In the genomic region with DNA sequence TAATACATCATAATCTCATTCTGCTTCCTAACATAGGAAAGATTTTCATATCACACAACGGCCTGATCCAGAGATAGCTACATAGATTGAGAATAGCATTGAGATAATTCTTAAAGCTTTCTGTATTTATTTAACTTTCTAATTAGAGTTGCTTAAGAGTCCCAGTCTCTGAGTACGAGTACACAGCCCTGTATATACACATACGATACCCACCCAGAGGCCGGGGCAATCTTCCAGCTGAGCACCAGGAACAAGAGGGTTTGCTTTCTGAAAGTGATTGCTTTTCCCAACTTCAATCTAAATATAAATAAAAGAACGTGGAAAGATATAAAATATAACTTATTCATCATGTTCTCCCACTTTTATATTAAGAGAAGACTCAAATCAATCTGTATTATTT, we compare ENCODE assay signal across 20 cellular contexts.
DNase-seq lines count a peak whose midpoint lies in the region; ATAC-seq and TF ChIP-seq lines count a peak whose summit lies in the region.
"Had no signal": no experiment of that assay in that cellular context is flagged by ENCODE, and none has a peak within 500 bp of the region (broad histone marks: within the 10 kb centered on the region; RNA-seq: fewer than 3 reads in every experiment).

No MANE protein-coding gene starts in this region.

- H3K4me1 ChIP-seq in right cardiac atrium (ENCODE audit: control insufficient read depth, insufficient read depth, low read length) (no peaks in the 10 kb centered on the region), transverse colon (peaks cover 0 to 13% (median 0%) of the 10 kb centered on the region in 4 donors)
- H3K4me1 ChIP-seq: Peyer's patch had no signal

- no peaks in the 10 kb centered on the region for H3K27me3 Mint-ChIP-seq in neural crest cell (ENCODE audit: low read depth)
- H3K27me3 Mint-ChIP-seq in stimulated activated naive B cell treated with anti-CD40 and anti-IgM and Interleukin-4, amounts not matched to agents 10 μg/mL and 1 μg/mL and 100 μg/mL, for 72 hours: no peaks in the 10 kb centered on the region
- H3K27me3 Mint-ChIP-seq: CD8-positive, alpha-beta memory T cell had no signal

- TF ChIP-seq POLR2A in transverse colon (IDR thresholded peaks at IDR 0.05): no peak

- no peak for TF ChIP-seq EP300 in transverse colon (IDR thresholded peaks at IDR 0.05; ENCODE audit: low read depth)

- no peak for TF ChIP-seq CTCF in neural crest cell (conservative IDR thresholded peaks at IDR 0.05)
- TF ChIP-seq CTCF in transverse colon (IDR thresholded peaks at IDR 0.05): no peak

- no peak for ATAC-seq in right cardiac atrium
- ATAC-seq in left cardiac atrium: no peak
- no peak for ATAC-seq in stimulated activated naive B cell treated with anti-CD40 and anti-IgM and Interleukin-4, amounts not matched to agents 10 μg/mL and 1 μg/mL and 100 μg/mL, for 72 hours (replicated peaks)
- ATAC-seq in HG03045 (IDR thresholded peaks at IDR 0.05; ENCODE audit: unreplicated experiment): no peak
- ATAC-seq: K562 had no signal

- peaks cover 6% of the 10 kb centered on the region for H3K9me3 Mint-ChIP-seq in neural crest cell
- H3K9me3 Mint-ChIP-seq in stimulated activated naive B cell treated with anti-CD40 and anti-IgM and Interleukin-4, amounts not matched to agents 10 μg/mL and 1 μg/mL and 100 μg/mL, for 72 hours: peaks cover 0 to 5% of the 10 kb centered on the region in 2 donors

- H3K36me3 Mint-ChIP-seq in neural crest cell (ENCODE audit: low read depth): peaks cover 7% of the 10 kb centered on the region
- no peaks in the 10 kb centered on the region for H3K36me3 Mint-ChIP-seq in stimulated activated naive B cell treated with anti-CD40 and anti-IgM and Interleukin-4, amounts not matched to agents 10 μg/mL and 1 μg/mL and 100 μg/mL, for 72 hours
- H3K36me3 Mint-ChIP-seq: CD8-positive, alpha-beta memory T cell had no signal

- peak in 2 of 3 donors; percentile 32 to 46 for DNase-seq in right cardiac atrium
- DNase-seq in left cardiac atrium: no peak
- peak; percentile 65 for DNase-seq in fibroblast of gingiva (ENCODE audit: low read depth)
- no peak for DNase-seq in neural crest cell (ENCODE audit: low read depth, low spot score)
- no peak for DNase-seq in transverse colon
- no peak for DNase-seq in stimulated activated naive B cell treated with anti-CD40 and anti-IgM and Interleukin-4, amounts not matched to agents 10 μg/mL and 1 μg/mL and 100 μg/mL, for 72 hours
- no peak for DNase-seq in NCI-H82 (lab: John Stamatoyannopoulos, UW)
- DNase-seq: Calu3; CD8-positive, alpha-beta memory T cell; DMS153; MG63; NCI-H1048; NCI-H1417 treated with DMSO at 0.1 percent for 48 hours; NCI-H187; NCI-H2107; NCI-H774; Peyer's patch had no signal

- no peak overlapping the region for H3K4me3 ChIP-seq in right cardiac atrium (ENCODE audit: low read length)
- H3K4me3 ChIP-seq in transverse colon: no peak overlapping the region
- H3K4me3 ChIP-seq: K562, MG63, Peyer's patch had no signal

- no peaks in the 10 kb centered on the region for H3K36me3 ChIP-seq in transverse colon
- H3K36me3 ChIP-seq: MG63, Peyer's patch had no signal

- WGBS in right cardiac atrium: 55% methylated on average over 5 of the region's 5 CpGs
- 34 to 47% methylated on average over 5 of the region's 5 CpGs for WGBS in transverse colon (ENCODE audit: low coverage in 1 of 2), 2 donors

- H3K27me3 ChIP-seq in right cardiac atrium (ENCODE audit: control insufficient read depth, insufficient read depth): no peaks in the 10 kb centered on the region
- no peaks in the 10 kb centered on the region for H3K27me3 ChIP-seq in transverse colon
- H3K27me3 ChIP-seq: MG63, Peyer's patch had no signal

- H3K27ac ChIP-seq in right cardiac atrium (ENCODE audit: low read length) (no peak overlapping the region), transverse colon (peak overlapping the region; percentile 11 to 36 (median 22))
- H3K27ac ChIP-seq: C4-2B, Peyer's patch had no signal

- H3K9me3 ChIP-seq in right cardiac atrium (ENCODE audit: control insufficient read depth, low read length) (no peaks in the 10 kb centered on the region), transverse colon (no peaks in the 10 kb centered on the region)
- H3K9me3 ChIP-seq: Peyer's patch had no signal

- no peak overlapping the region for H3K4me3 Mint-ChIP-seq in neural crest cell
- no peak overlapping the region for H3K4me3 Mint-ChIP-seq in stimulated activated naive B cell treated with anti-CD40 and anti-IgM and Interleukin-4, amounts not matched to agents 10 μg/mL and 1 μg/mL and 100 μg/mL, for 72 hours
- H3K4me3 Mint-ChIP-seq: CD8-positive, alpha-beta memory T cell had no signal

- in situ Hi-C loops in transverse colon (cut with MboI; ENCODE audit: low pct_ligation_motif_present in 1 of 4, low pct_unique_long_range_greater_than_20kb in 1 of 4, low sequenced_read_pairs in 3 of 4): no loop called here

- H3K27ac Mint-ChIP-seq in neural crest cell (ENCODE audit: unreplicated experiment): peak overlapping the region; percentile 67
- H3K27ac Mint-ChIP-seq in stimulated activated naive B cell treated with anti-CD40 and anti-IgM and Interleukin-4, amounts not matched to agents 10 μg/mL and 1 μg/mL and 100 μg/mL, for 72 hours: no peak overlapping the region
- H3K27ac Mint-ChIP-seq: CD8-positive, alpha-beta memory T cell had no signal

- peaks cover 30% of the 10 kb centered on the region for H3K4me1 Mint-ChIP-seq in neural crest cell
- no peaks in the 10 kb centered on the region for H3K4me1 Mint-ChIP-seq in stimulated activated naive B cell treated with anti-CD40 and anti-IgM and Interleukin-4, amounts not matched to agents 10 μg/mL and 1 μg/mL and 100 μg/mL, for 72 hours
- H3K4me1 Mint-ChIP-seq: CD8-positive, alpha-beta memory T cell had no signal

- intact Hi-C loops in right cardiac atrium (cut with DNase I): no loop called here
- intact Hi-C loops in left cardiac atrium (cut with DNase I): loop anchor here in 1 of 2 donors (10.0 kb wide), 1 partner anchor 83 kb away; no protein-coding TSS in a partner anchor
- intact Hi-C loops in transverse colon (cut with DNase I; ENCODE audit: low total_unique reads): no loop called here

Comparison
In these comparisons a context has a peak if more than half of its experiments do, and no peak if none do; other contexts are left out.
1. DNase-seq: peak in right cardiac atrium (2 of 3) and fibroblast of gingiva (single experiment); none in left cardiac atrium (single experiment), neural crest cell (single experiment), transverse colon (single experiment), stimulated activated naive B cell treated with anti-CD40 and anti-IgM and Interleukin-4, amounts not matched to agents 10 μg/mL and 1 μg/mL and 100 μg/mL, for 72 hours (single experiment) and NCI-H82 (single experiment).